ENCODE assay signal across 8 cellular contexts in the genomic region with DNA sequence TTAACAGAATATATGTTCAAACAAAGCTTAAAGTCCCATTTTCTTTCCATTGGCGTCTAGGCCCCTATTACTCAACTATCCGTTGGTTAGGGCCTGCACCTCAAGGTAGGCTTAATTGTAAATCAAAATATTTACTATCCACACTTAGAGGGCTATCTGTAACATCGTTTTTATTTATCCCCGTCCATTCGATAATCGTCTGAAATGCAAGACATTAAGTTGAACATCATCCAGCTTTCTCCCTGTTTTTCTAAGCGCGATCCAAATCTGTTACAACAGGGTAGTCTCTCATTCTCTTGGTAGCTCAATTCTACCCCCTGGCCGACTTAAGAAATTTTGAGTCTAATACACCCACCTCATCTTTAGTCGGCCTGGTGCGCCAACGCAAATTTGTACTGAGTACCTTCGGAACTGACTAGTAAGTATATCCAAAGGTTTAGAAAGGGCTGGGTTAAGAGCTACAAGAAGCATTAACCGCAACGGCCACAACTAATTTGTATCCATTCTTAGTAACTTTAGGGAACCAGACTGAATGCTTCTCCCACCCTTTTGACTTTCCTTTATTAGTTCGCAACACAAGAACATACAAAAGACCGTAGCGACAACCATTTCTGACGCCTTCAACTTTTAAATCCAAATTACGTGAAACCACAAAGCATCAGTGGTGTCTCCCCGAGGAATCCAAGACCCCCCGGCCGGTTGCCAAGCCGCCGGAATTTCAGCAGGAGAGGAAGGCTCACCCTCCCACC. TPM values are rescaled to one million over a fixed set of nuclear protein-coding genes. Genes with fewer than 3 reads are reported as not detected.
DNase-seq lines count a peak whose midpoint lies in the region.

No MANE protein-coding gene starts in this region.

- H3K36me3 ChIP-seq in MG63 (peaks cover 8% of the 10 kb centered on the region), duodenal mucosa (ENCODE audit: control insufficient read depth in 1 of 2, insufficient read depth in 2 of 2, low read length in 2 of 2) (no peaks in the 10 kb centered on the region)

- H3K4me3 ChIP-seq in MG63 (peak overlapping the region; percentile 97), duodenal mucosa (ENCODE audit: low read depth in 1 of 2, low read length in 2 of 2) (peak overlapping the region; percentile 93 to 96)

- H3K9ac ChIP-seq in duodenal mucosa (ENCODE audit: low read depth in 1 of 2, low read length in 2 of 2), result peak overlapping the region; percentile 99 to 100

- peaks cover 12 to 17% of the 10 kb centered on the region in 2 donors for H3K4me1 ChIP-seq in duodenal mucosa (ENCODE audit: control insufficient read depth in 1 of 2, insufficient read depth in 2 of 2, low read length in 2 of 2)

- no peaks in the 10 kb centered on the region for H3K9me3 ChIP-seq in MG63
- no peaks in the 10 kb centered on the region for H3K9me3 ChIP-seq in duodenal mucosa (ENCODE audit: control insufficient read depth in 1 of 2, low read length in 2 of 2)

- peak; percentile 51 for DNase-seq in DMS79 treated with DMSO at 0.1 percent for 48 hours (lab: John Stamatoyannopoulos, UW)
- DNase-seq in MG63, result peak; percentile 45
- peak; percentile 55 for DNase-seq in activated CD4-positive, alpha-beta T cell treated with anti-CD3 and anti-CD28 coated beads for 48 hours
- DNase-seq in medulla oblongata (ENCODE audit: extremely low spot score), result peak; percentile 62
- peak; percentile 5 to 7 for DNase-seq in stimulated activated CD8-positive, alpha-beta memory T cell treated with anti-CD3 and anti-CD28 coated beads, Interleukin-15, amount 100 ng/mL, for 48 hours (ENCODE audit: low read depth in 2 of 2)
- no peak for DNase-seq in mesenteric fat pad (ENCODE audit: low spot score)
- no peak for DNase-seq in middle frontal gyrus (ENCODE audit: extremely low spot score, low spot score)

- peak overlapping the region; percentile 98 for H3K27ac ChIP-seq in duodenal mucosa (ENCODE audit: low read depth, low read length)

- H3K27me3 ChIP-seq in MG63 (no peaks in the 10 kb centered on the region), duodenal mucosa (ENCODE audit: control insufficient read depth in 1 of 2, insufficient read depth in 2 of 2, low read length in 2 of 2) (no peaks in the 10 kb centered on the region)

RNA-seq across cellular contexts. Expression of gene ZNF143, which starts 1.1 kb away (rescaled TPM):
- 11.4 and 22.9 TPM in 2 replicates for total RNA-seq in MG63 (2014; rRNA removed; shearing (Covaris generic); ENCODE audit: low replicate concordance)
- total RNA-seq in mesenteric fat pad, result 38.2 TPM

Comparison
In these comparisons a context has a peak if more than half of its experiments do, and no peak if none do; other contexts are left out.
1. DNase-seq: peak in DMS79 treated with DMSO at 0.1 percent for 48 hours (single experiment), MG63 (single experiment), activated CD4-positive, alpha-beta T cell treated with anti-CD3 and anti-CD28 coated beads for 48 hours (single experiment), medulla oblongata (single experiment) and stimulated activated CD8-positive, alpha-beta memory T cell treated with anti-CD3 and anti-CD28 coated beads, Interleukin-15, amount 100 ng/mL, for 48 hours (2 of 2); none in mesenteric fat pad (single experiment) and middle frontal gyrus (single experiment).